In genomic region chr3:65732060-65732933, GRCh38 we compare ENCODE assay signal across 8 cellular contexts.
A peak's percentile ranks its signal among the peaks of the same experiment; 100 is the strongest.
DNase-seq lines count a peak whose midpoint lies in the region; ATAC-seq, FAIRE-seq and TF ChIP-seq lines count a peak whose summit lies in the region.

No MANE protein-coding gene starts in this region.

- H3K4me1 Mint-ChIP-seq in brain = peaks cover 47% of the 10 kb centered on the region

- peaks cover 0 to 7% (median 0%) of the 10 kb centered on the region in 5 experiments for H3K9me3 Mint-ChIP-seq in brain

- H3K27ac Mint-ChIP-seq in brain = peak overlapping the region; percentile 32 to 73 (median 65)

- no peaks in the 10 kb centered on the region for H3K27me3 Mint-ChIP-seq in brain

- no peaks in the 10 kb centered on the region for H3K36me3 Mint-ChIP-seq in brain

- ATAC-seq in GM19372 (IDR thresholded peaks at IDR 0.05; ENCODE audit: low read depth, unreplicated experiment) (peak; percentile 95), HG03139 (IDR thresholded peaks at IDR 0.05; ENCODE audit: unreplicated experiment) (peak; percentile 92)

- FAIRE-seq in islet of Langerhans (lab: Jason Lieb, UNC) = peak; percentile 95

- H3K4me3 Mint-ChIP-seq in brain = peak overlapping the region; percentile 5 to 75 (median 40)

- DNase-seq in EH (ENCODE audit: low read depth) (peak; percentile 77), NCI-H446 treated with DMSO at 0.1 percent for 48 hours (lab: John Stamatoyannopoulos, UW) (peak; percentile 20), superior temporal gyrus (ENCODE audit: extremely low spot score) (peak; percentile 94)
- DNase-seq in activated effector memory CD4-positive, alpha-beta T cell treated with Interleukin-2 at 50 U/mL for 16 hours = no peak

- peak; percentile 69 to 75 for TF ChIP-seq CTCF in brain (conservative IDR thresholded peaks at IDR 0.05)
